17 cellular contexts compared by ENCODE assay signal in the genomic region with DNA sequence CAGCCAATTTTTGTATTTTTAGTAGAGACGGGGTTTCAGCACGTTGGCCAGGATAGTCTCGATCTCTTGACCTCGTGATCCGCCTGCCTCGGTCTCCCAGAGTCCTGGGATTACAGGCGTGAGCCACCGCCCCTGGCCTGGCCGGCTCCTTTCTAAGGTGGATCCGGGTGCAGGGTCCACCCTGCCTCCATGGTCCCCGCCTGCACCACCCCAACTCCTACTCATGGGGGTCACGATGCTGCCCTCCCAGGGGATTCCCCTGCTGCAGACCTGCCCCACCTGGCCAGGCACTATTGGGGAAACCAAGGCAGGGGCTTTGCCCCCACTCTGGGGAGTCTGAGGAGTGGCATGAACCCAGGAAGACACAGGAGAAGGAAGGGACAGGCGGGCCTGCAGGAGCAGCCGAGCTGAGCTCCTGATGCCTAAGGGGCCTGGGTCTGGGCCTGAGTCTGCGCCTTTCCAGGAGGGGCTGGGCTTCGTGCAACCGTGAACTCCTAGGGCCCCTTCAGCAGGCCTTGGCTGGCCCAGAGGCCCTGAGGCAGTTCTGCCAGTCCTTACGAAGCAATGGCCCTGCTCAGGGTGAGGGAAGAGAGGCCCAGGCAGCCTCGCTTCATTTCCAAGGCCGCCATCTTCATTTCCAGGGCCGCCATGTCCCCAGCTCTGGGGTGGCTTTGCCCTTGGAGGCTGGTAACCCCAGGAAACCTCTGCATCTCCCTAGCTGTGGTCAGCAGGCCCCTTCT.
DNase-seq lines count a peak whose midpoint lies in the region; FAIRE-seq and TF ChIP-seq lines count a peak whose summit lies in the region.
"Had no signal": no experiment of that assay in that cellular context is flagged by ENCODE, and none has a peak within 500 bp of the region (broad histone marks: within the 10 kb centered on the region; RNA-seq: fewer than 3 reads in every experiment).

No MANE protein-coding gene starts in this region.

- H3K9me3 Mint-ChIP-seq in activated CD4-positive, alpha-beta memory T cell treated with anti-CD3 and anti-CD28 coated beads, Interleukin-2, amount 10 ng/mL, durations not matched to agents 7 days and 5 days = no peaks in the 10 kb centered on the region
- H3K9me3 Mint-ChIP-seq in activated CD4-positive, alpha-beta memory T cell treated with anti-CD3 and anti-CD28 coated beads for 36 hours = no peaks in the 10 kb centered on the region
- H3K9me3 Mint-ChIP-seq: activated CD4-positive, alpha-beta T cell treated with anti-CD3 and anti-CD28 coated beads, Interleukin-2, amount 10 ng/mL, durations not matched to agents 7 days and 5 days; central memory CD8-positive, alpha-beta T cell; T-helper 2 cell treated with Interferon-gamma antibody and Interleukin-4, amounts not matched to agents 5 μg/mL and 100 μg/mL, for 36 hours had no signal

- CTCF ChIA-PET in activated CD4-positive, alpha-beta memory T cell treated with anti-CD3 and anti-CD28 coated beads, Interleukin-2, amount 10 ng/mL, durations not matched to agents 7 days and 5 days (lab: Charles Lee) = no interaction called here
- CTCF ChIA-PET in activated CD4-positive, alpha-beta memory T cell treated with anti-CD3 and anti-CD28 coated beads for 36 hours (lab: Charles Lee) = no interaction called here

- H3K27me3 ChIP-seq in hepatocyte (no peaks in the 10 kb centered on the region), smooth muscle cell (ENCODE audit: low read depth) (no peaks in the 10 kb centered on the region)

- H3K27ac ChIP-seq in hepatocyte = peak overlapping the region; percentile 94
- peak overlapping the region; percentile 95 for H3K27ac ChIP-seq in smooth muscle cell (ENCODE audit: low read depth)

- H3K36me3 Mint-ChIP-seq in activated CD4-positive, alpha-beta memory T cell treated with anti-CD3 and anti-CD28 coated beads, Interleukin-2, amount 10 ng/mL, durations not matched to agents 7 days and 5 days (ENCODE audit: low read depth) = no peaks in the 10 kb centered on the region
- no peaks in the 10 kb centered on the region for H3K36me3 Mint-ChIP-seq in activated CD4-positive, alpha-beta memory T cell treated with anti-CD3 and anti-CD28 coated beads for 36 hours

- H3K9me3 ChIP-seq in hepatocyte (ENCODE audit: low read depth) = no peaks in the 10 kb centered on the region
- no peaks in the 10 kb centered on the region for H3K9me3 ChIP-seq in smooth muscle cell (replicated peaks; ENCODE audit: low read depth)

- H3K4me3 ChIP-seq in hepatocyte = no peak overlapping the region
- no peak overlapping the region for H3K4me3 ChIP-seq in smooth muscle cell
- H3K4me3 ChIP-seq: GM12878 had no signal

- no peak for FAIRE-seq in GM19239 (lab: Jason Lieb, UNC)
- FAIRE-seq: A204.1, endometrium, GM12878 had no signal

- H3K4me1 ChIP-seq in hepatocyte (ENCODE audit: insufficient read depth) (peaks cover 25% of the 10 kb centered on the region), smooth muscle cell (ENCODE audit: low read depth) (peaks cover 8% of the 10 kb centered on the region)

- H3K9me2 ChIP-seq in hepatocyte (replicated peaks; ENCODE audit: insufficient read depth) = no peaks in the 10 kb centered on the region

- POLR2A ChIA-PET in activated CD4-positive, alpha-beta memory T cell treated with anti-CD3 and anti-CD28 coated beads, Interleukin-2, amount 10 ng/mL, durations not matched to agents 7 days and 5 days (lab: Charles Lee) = no interaction called here
- POLR2A ChIA-PET in activated CD4-positive, alpha-beta memory T cell treated with anti-CD3 and anti-CD28 coated beads for 36 hours (lab: Charles Lee) = no interaction called here

- H4K20me1 ChIP-seq in hepatocyte (ENCODE audit: insufficient read depth, poor library complexity, severe bottlenecking) (no peaks in the 10 kb centered on the region), smooth muscle cell (ENCODE audit: low read depth) (no peaks in the 10 kb centered on the region)

- peaks cover 3% of the 10 kb centered on the region for H3K4me1 Mint-ChIP-seq in activated CD4-positive, alpha-beta memory T cell treated with anti-CD3 and anti-CD28 coated beads, Interleukin-2, amount 10 ng/mL, durations not matched to agents 7 days and 5 days
- H3K4me1 Mint-ChIP-seq in activated CD4-positive, alpha-beta memory T cell treated with anti-CD3 and anti-CD28 coated beads for 36 hours (ENCODE audit: low read depth) = no peaks in the 10 kb centered on the region
- H3K4me1 Mint-ChIP-seq: central memory CD8-positive, alpha-beta T cell had no signal

- H3K79me2 ChIP-seq in hepatocyte (peaks cover 25% of the 10 kb centered on the region), smooth muscle cell (ENCODE audit: low read depth) (peaks cover 6% of the 10 kb centered on the region)

- WGBS in hepatocyte (ENCODE audit: low lambda C conversion rate, missing lambda C conversion rate) = 92% methylated on average over 21 of the region's 21 CpGs
- 90% methylated on average over 21 of the region's 21 CpGs for WGBS in smooth muscle cell (ENCODE audit: low lambda C conversion rate)

- no peak overlapping the region for H2AFZ ChIP-seq in hepatocyte
- H2AFZ ChIP-seq in smooth muscle cell (ENCODE audit: low read depth) = no peak overlapping the region

- peak overlapping the region; percentile 87 for H3K9ac ChIP-seq in smooth muscle cell (ENCODE audit: low read depth)

- no peaks in the 10 kb centered on the region for H3K36me3 ChIP-seq in hepatocyte (replicated peaks; ENCODE audit: insufficient read depth, low read depth)
- no peaks in the 10 kb centered on the region for H3K36me3 ChIP-seq in smooth muscle cell (ENCODE audit: low read depth)

- H3K4me3 Mint-ChIP-seq in activated CD4-positive, alpha-beta memory T cell treated with anti-CD3 and anti-CD28 coated beads, Interleukin-2, amount 10 ng/mL, durations not matched to agents 7 days and 5 days = no peak overlapping the region
- no peak overlapping the region for H3K4me3 Mint-ChIP-seq in activated CD4-positive, alpha-beta memory T cell treated with anti-CD3 and anti-CD28 coated beads for 36 hours
- H3K4me3 Mint-ChIP-seq: activated CD4-positive, alpha-beta T cell treated with anti-CD3 and anti-CD28 coated beads, Interleukin-2, amount 10 ng/mL, durations not matched to agents 7 days and 5 days; central memory CD8-positive, alpha-beta T cell; T-helper 2 cell treated with Interferon-gamma antibody and Interleukin-4, amounts not matched to agents 5 μg/mL and 100 μg/mL, for 36 hours had no signal

- no peak for TF ChIP-seq EP300 in Ishikawa (IDR thresholded peaks at IDR 0.05; ENCODE audit: borderline replicate concordance)

- no peak for TF ChIP-seq RAD21 in Ishikawa (IDR thresholded peaks at IDR 0.05; ENCODE audit: low read depth)

- no peaks in the 10 kb centered on the region for H3K27me3 Mint-ChIP-seq in activated CD4-positive, alpha-beta memory T cell treated with anti-CD3 and anti-CD28 coated beads, Interleukin-2, amount 10 ng/mL, durations not matched to agents 7 days and 5 days
- no peaks in the 10 kb centered on the region for H3K27me3 Mint-ChIP-seq in activated CD4-positive, alpha-beta memory T cell treated with anti-CD3 and anti-CD28 coated beads for 36 hours
- H3K27me3 Mint-ChIP-seq: activated CD4-positive, alpha-beta T cell treated with anti-CD3 and anti-CD28 coated beads, Interleukin-2, amount 10 ng/mL, durations not matched to agents 7 days and 5 days; central memory CD8-positive, alpha-beta T cell had no signal

- no peak overlapping the region for H3K27ac Mint-ChIP-seq in activated CD4-positive, alpha-beta memory T cell treated with anti-CD3 and anti-CD28 coated beads, Interleukin-2, amount 10 ng/mL, durations not matched to agents 7 days and 5 days
- no peak overlapping the region for H3K27ac Mint-ChIP-seq in activated CD4-positive, alpha-beta memory T cell treated with anti-CD3 and anti-CD28 coated beads for 36 hours
- H3K27ac Mint-ChIP-seq: activated CD4-positive, alpha-beta T cell treated with anti-CD3 and anti-CD28 coated beads, Interleukin-2, amount 10 ng/mL, durations not matched to agents 7 days and 5 days; T-helper 2 cell treated with Interferon-gamma antibody and Interleukin-4, amounts not matched to agents 5 μg/mL and 100 μg/mL, for 36 hours had no signal

- TF ChIP-seq CTCF in hepatocyte (IDR thresholded peaks at IDR 0.05; ENCODE audit: poor library complexity) (no peak), smooth muscle cell (IDR thresholded peaks at IDR 0.05; ENCODE audit: borderline replicate concordance, insufficient read depth, poor library complexity, severe bottlenecking) (no peak)

- H3K4me2 ChIP-seq in hepatocyte = peak overlapping the region; percentile 14
- no peak overlapping the region for H3K4me2 ChIP-seq in smooth muscle cell

- H3F3A ChIP-seq in smooth muscle cell (ENCODE audit: low read depth) = no peaks in the 10 kb centered on the region

- intact Hi-C loops in activated CD4-positive, alpha-beta memory T cell treated with anti-CD3 and anti-CD28 coated beads for 36 hours (cut with micrococcal nuclease) = no loop called here

- DNase-seq in activated CD4-positive, alpha-beta memory T cell treated with anti-CD3 and anti-CD28 coated beads, Interleukin-2, amount 10 ng/mL, durations not matched to agents 7 days and 5 days = peak; percentile 12
- no peak for DNase-seq in activated CD4-positive, alpha-beta memory T cell treated with anti-CD3 and anti-CD28 coated beads for 36 hours
- DNase-seq in hepatocyte (ENCODE audit: low spot score) (peak; percentile 10), smooth muscle cell (lab: John Stamatoyannopoulos, UW; ENCODE audit: unreplicated experiment) (no peak), SHP77 (lab: John Stamatoyannopoulos, UW) (no peak), GM19239 (ENCODE audit: insufficient read length, low spot score) (no peak), COLO829 (ENCODE audit: low spot score) (no peak)
- DNase-seq: activated CD4-positive, alpha-beta T cell treated with anti-CD3 and anti-CD28 coated beads, Interleukin-2, amount 10 ng/mL, durations not matched to agents 7 days and 5 days; COR-L47; NCI-H1105; stimulated activated naive CD4-positive, alpha-beta T cell treated with Interleukin-2 at 50 U/mL for 16 hours had no signal

TF ChIP-seq in Ishikawa, 13 proteins besides CTCF, POLR2A, EP300 and RAD21:
- TF ChIP-seq, protein P1, sequence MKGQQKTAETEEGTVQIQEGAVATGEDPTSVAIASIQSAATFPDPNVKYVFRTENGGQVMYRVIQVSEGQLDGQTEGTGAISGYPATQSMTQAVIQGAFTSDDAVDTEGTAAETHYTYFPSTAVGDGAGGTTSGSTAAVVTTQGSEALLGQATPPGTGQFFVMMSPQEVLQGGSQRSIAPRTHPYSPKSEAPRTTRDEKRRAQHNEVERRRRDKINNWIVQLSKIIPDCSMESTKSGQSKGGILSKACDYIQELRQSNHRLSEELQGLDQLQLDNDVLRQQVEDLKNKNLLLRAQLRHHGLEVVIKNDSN (IDR thresholded peaks at IDR 0.05) = no peak
- peak; percentile 49; the same call in 1 of the 2 replicates for TF ChIP-seq ZBTB7A (IDR thresholded peaks at IDR 0.05; ENCODE audit: low read depth)

Comparison
In these comparisons a context has a peak if more than half of its experiments do, and no peak if none do; other contexts are left out.
1. DNase-seq: peak in activated CD4-positive, alpha-beta memory T cell treated with anti-CD3 and anti-CD28 coated beads, Interleukin-2, amount 10 ng/mL, durations not matched to agents 7 days and 5 days (single experiment) and hepatocyte (single experiment); none in activated CD4-positive, alpha-beta memory T cell treated with anti-CD3 and anti-CD28 coated beads for 36 hours (single experiment), smooth muscle cell (single experiment), SHP77 (0 of 2), GM19239 (single experiment) and COLO829 (single experiment).